8 cellular contexts compared by ENCODE assay signal in the genomic region with DNA sequence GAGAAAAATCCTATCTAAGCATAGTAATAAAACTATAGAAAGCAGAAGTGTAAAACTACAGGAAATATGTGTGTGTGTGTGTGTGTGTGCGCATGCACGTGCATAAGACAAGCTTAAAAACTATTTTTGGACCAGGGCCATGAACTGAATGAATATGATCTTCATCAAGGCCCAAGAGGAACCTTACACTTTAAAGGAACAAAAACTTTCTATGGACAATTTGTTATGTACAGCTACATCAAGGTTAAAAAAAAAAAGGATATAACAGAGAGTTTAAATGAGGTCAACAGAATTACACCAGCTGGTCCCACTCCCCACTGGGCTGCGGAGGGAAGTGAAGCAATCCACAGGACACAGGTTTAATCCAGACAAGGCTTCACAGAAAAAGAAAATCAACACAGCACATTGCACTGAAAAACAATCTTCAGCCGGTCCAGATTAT.
DNase-seq lines count a peak whose midpoint lies in the region; ATAC-seq lines count a peak whose summit lies in the region.
"Had no signal": no experiment of that assay in that cellular context is flagged by ENCODE, and none has a peak within 500 bp of the region (broad histone marks: within the 10 kb centered on the region; RNA-seq: fewer than 3 reads in every experiment).

No MANE protein-coding gene starts in this region.

- peak; percentile 59 for ATAC-seq in HG03460 (IDR thresholded peaks at IDR 0.05; ENCODE audit: unreplicated experiment)
- peak; percentile 77 for ATAC-seq in Right ventricle myocardium superior (ENCODE audit: poor library complexity)
- no peak for ATAC-seq in GM19452 (IDR thresholded peaks at IDR 0.05; ENCODE audit: unreplicated experiment)
- ATAC-seq: Panc1 had no signal

- H3K27ac ChIP-seq in subcutaneous abdominal adipose tissue (ENCODE audit: low read depth, low read length), result peak overlapping the region; percentile 39

- intact Hi-C loops in Right ventricle myocardium superior (cut with DNase I) (no loop called here), posterior vena cava (cut with DNase I) (no loop called here)

- H3K9ac ChIP-seq in subcutaneous abdominal adipose tissue (ENCODE audit: low read length in 5 of 5), result no peak overlapping the region

- H3K36me3 ChIP-seq in subcutaneous abdominal adipose tissue (ENCODE audit: control insufficient read depth in 5 of 5, insufficient read depth in 5 of 5, low read length in 5 of 5), result no peaks in the 10 kb centered on the region

- no peaks in the 10 kb centered on the region for H3K27me3 ChIP-seq in subcutaneous abdominal adipose tissue (ENCODE audit: control insufficient read depth in 5 of 5, insufficient read depth in 4 of 5, low read length in 5 of 5)

- H3K4me1 ChIP-seq in subcutaneous abdominal adipose tissue (ENCODE audit: control insufficient read depth in 5 of 5, insufficient read depth in 5 of 5, low read length in 5 of 5), result peaks cover 0 to 56% (median 34%) of the 10 kb centered on the region in 5 donors

- H3K9me3 ChIP-seq in subcutaneous abdominal adipose tissue (ENCODE audit: control insufficient read depth in 5 of 5, low read length in 5 of 5), result no peaks in the 10 kb centered on the region

- DNase-seq in RPMI8226 (peak; percentile 21), Right ventricle myocardium superior (peak; percentile 70), occipital lobe (lab: John Stamatoyannopoulos, UW) (no peak), posterior vena cava (ENCODE audit: low spot score) (no peak)

- no peak overlapping the region for H3K4me3 ChIP-seq in subcutaneous abdominal adipose tissue (ENCODE audit: low read depth in 1 of 5, low read length in 5 of 5)

Comparison
In these comparisons a context has a peak if more than half of its experiments do, and no peak if none do; other contexts are left out.
1. DNase-seq: peak in RPMI8226 (single experiment) and Right ventricle myocardium superior (single experiment); none in occipital lobe (single experiment) and posterior vena cava (single experiment).